Comparison of ENCODE assay signal across 12 cellular contexts in the genomic region with DNA sequence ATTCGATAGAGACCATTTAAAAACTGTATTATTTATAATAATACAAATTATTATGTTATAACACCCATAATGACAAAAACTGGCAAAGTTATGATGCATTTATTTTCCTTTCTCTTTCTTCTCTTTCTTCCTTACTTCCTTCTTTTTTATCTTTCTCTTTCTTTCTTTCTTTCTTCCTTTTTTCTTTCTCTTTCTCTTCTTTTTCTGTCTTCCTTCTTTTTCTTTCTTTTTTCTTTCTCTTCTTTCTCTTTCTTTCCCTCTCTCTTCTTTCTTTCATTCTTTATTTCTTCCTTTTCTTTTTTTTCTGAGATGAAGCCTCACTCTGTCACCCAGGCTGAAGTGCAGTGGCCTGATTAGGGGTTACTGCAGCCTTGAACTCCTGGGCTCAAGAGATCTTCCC.
"Had no signal": no experiment of that assay in that cellular context is flagged by ENCODE, and none has a peak within 500 bp of the region (broad histone marks: within the 10 kb centered on the region; RNA-seq: fewer than 3 reads in every experiment).

No MANE protein-coding gene starts in this region.

- H3K9ac ChIP-seq: parathyroid adenoma had no signal

- FAIRE-seq: colon, islet of Langerhans, small intestine had no signal

- DNase-seq: activated CD4-positive, alpha-beta memory T cell treated with anti-CD3 and anti-CD28 coated beads, Interleukin-2, amount 10 ng/mL, durations not matched to agents 7 days and 5 days; activated CD8-positive, alpha-beta memory T cell treated with anti-CD3 and anti-CD28 coated beads, Interleukin-2, amount 50 U/mL, for 48 hours; activated naive CD4-positive, alpha-beta T cell treated with anti-CD3 and anti-CD28 coated beads for 36 hours; foreskin melanocyte; mucosa of descending colon; small intestine; substantia nigra had no signal

- H3K27ac ChIP-seq: parathyroid adenoma had no signal

- H2AFZ ChIP-seq: parathyroid adenoma had no signal

- H3K27ac Mint-ChIP-seq: activated CD4-positive, alpha-beta memory T cell treated with anti-CD3 and anti-CD28 coated beads, Interleukin-2, amount 10 ng/mL, durations not matched to agents 7 days and 5 days; activated naive CD4-positive, alpha-beta T cell treated with anti-CD3 and anti-CD28 coated beads for 36 hours; T-helper 2 cell treated with Interferon-gamma antibody and Interleukin-4, amounts not matched to agents 5 μg/mL and 100 μg/mL, for 36 hours had no signal

- H3K4me3 Mint-ChIP-seq: activated CD4-positive, alpha-beta memory T cell treated with anti-CD3 and anti-CD28 coated beads, Interleukin-2, amount 10 ng/mL, durations not matched to agents 7 days and 5 days; activated naive CD4-positive, alpha-beta T cell treated with anti-CD3 and anti-CD28 coated beads for 36 hours; T-helper 2 cell treated with Interferon-gamma antibody and Interleukin-4, amounts not matched to agents 5 μg/mL and 100 μg/mL, for 36 hours; type B pancreatic cell had no signal

- H3K79me2 ChIP-seq: parathyroid adenoma had no signal

- H3K4me3 ChIP-seq: mucosa of descending colon had no signal

- H3K36me3 Mint-ChIP-seq: type B pancreatic cell had no signal

- H3K9me3 ChIP-seq: mucosa of descending colon had no signal

- H3K9me3 Mint-ChIP-seq: activated CD4-positive, alpha-beta memory T cell treated with anti-CD3 and anti-CD28 coated beads, Interleukin-2, amount 10 ng/mL, durations not matched to agents 7 days and 5 days; activated naive CD4-positive, alpha-beta T cell treated with anti-CD3 and anti-CD28 coated beads for 36 hours; T-helper 2 cell treated with Interferon-gamma antibody and Interleukin-4, amounts not matched to agents 5 μg/mL and 100 μg/mL, for 36 hours; type B pancreatic cell had no signal

- H3K4me1 ChIP-seq: parathyroid adenoma had no signal
